ENCODE assay signal across 1 cellular context in the genomic region with DNA sequence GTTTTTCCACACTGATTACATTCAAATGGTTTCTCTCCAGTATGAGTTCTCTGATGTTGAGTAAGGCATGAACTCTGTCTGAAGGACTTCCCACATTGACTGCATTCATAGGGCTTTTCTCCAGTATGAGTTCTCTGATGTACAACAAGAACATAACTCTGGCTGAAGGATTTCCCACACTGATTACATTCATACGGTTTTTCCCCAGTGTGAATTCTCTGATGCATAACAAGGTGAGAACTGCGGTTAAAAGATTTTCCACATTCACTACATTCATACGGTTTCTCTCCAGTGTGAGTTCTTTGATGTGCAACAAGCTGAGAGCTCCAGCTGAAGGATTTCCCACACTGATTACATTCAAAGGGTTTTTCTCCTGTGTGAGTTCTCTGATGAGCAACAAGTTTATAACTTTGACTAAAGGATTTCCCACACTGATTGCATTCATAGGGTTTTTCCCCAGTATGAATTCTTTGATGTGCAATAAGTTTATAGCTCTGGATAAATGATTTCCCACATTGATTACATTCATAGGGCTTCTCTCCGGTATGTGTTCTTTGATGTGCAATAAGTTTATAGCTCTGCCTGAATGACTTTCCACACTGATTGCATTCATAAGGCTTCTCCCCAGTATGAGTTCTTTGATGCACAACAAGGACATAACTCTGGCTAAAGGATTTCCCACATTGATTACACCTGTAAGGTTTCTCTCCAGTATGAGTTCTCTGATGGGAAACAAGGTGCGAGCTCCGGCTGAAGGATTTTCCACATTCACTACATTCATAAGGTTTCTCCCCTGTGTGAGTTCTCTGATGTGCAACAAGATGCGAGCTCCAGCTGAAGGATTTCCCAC.
TF ChIP-seq lines count a peak whose summit lies in the region.

No MANE protein-coding gene starts in this region.

TF ChIP-seq in endothelial cell of umbilical vein, 7 proteins besides CTCF, POLR2A, EP300 and RAD21:
- TF ChIP-seq MYC (IDR thresholded peaks at IDR 0.05; ENCODE audit: low read depth, low read length) (no peak), FOS (IDR thresholded peaks at IDR 0.05; ENCODE audit: borderline replicate concordance, insufficient read depth, low read length) (no peak), GATA2 (IDR thresholded peaks at IDR 0.05; ENCODE audit: insufficient read depth, insufficient read length, low read depth, low read length) (no peak), EZH2 (IDR thresholded peaks at IDR 0.05; ENCODE audit: borderline replicate concordance, low read depth, low read length, severe bottlenecking) (no peak), POLR2AphosphoS5 (IDR thresholded peaks at IDR 0.05; ENCODE audit: insufficient read depth, low read depth, low read length) (no peak), JUN (IDR thresholded peaks at IDR 0.05; ENCODE audit: borderline replicate concordance, insufficient read depth, insufficient read length, low read depth) (no peak)
- TF ChIP-seq, protein P1, sequence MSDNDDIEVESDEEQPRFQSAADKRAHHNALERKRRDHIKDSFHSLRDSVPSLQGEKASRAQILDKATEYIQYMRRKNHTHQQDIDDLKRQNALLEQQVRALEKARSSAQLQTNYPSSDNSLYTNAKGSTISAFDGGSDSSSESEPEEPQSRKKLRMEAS (IDR thresholded peaks at IDR 0.05; ENCODE audit: insufficient read depth, insufficient read length), result no peak
